ENCODE assay signal across 8 cellular contexts in the genomic region with DNA sequence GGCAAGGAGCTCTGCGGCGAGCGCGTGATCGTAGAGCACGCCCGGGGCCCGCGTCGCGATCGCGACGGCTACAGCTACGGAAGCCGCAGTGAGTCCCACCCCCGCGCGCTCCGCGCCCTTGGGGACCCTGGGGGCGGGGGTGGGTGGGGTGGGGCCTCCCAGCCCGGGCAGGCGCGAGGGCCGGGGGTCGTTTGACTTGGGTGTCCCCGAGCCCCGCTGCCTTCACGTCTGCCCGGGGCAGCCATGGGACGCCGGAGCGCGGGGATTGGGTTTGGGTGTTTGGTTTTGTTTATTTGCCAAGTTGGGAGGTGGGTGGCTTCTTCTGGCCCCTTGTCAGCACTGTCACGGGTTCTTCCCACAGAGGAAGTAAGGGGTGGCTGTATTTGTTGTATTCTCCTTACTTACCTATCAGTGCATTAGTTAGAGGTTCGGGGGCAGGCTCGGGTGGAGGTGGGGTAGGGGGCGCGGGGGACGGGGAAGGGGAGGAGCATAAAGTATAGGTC. TPM values are rescaled to one million over a fixed set of nuclear protein-coding genes. Genes with fewer than 3 reads are reported as not detected.
DNase-seq lines count a peak whose midpoint lies in the region; ATAC-seq and TF ChIP-seq lines count a peak whose summit lies in the region.

No MANE protein-coding gene starts in this region.

- H3K36me3 ChIP-seq in Peyer's patch, result peaks cover 0 to 44% (median 4%) of the 10 kb centered on the region in 3 donors
- peaks cover 0 to 14% of the 10 kb centered on the region in 2 donors for H3K36me3 ChIP-seq in esophagus (ENCODE audit: control insufficient read depth in 2 of 2, insufficient read depth in 2 of 2, low read length in 1 of 2)
- no peaks in the 10 kb centered on the region for H3K36me3 ChIP-seq in parathyroid adenoma (ENCODE audit: control insufficient read depth, insufficient read depth, low read length)

- H3K9ac ChIP-seq in parathyroid adenoma, result peak overlapping the region; percentile 100

- H3K27ac ChIP-seq in Peyer's patch, result peak overlapping the region; percentile 99 to 100 (median 100)
- H3K27ac ChIP-seq in esophagus (ENCODE audit: low read depth in 2 of 2, low read length in 1 of 2), result peak overlapping the region; percentile 99 to 100
- H3K27ac ChIP-seq in parathyroid adenoma, result peak overlapping the region; percentile 100

- TF ChIP-seq CTCF in Peyer's patch (IDR thresholded peaks at IDR 0.05), result no peak
- TF ChIP-seq CTCF in parathyroid adenoma (IDR thresholded peaks at IDR 0.05), result no peak

- H3K9me3 ChIP-seq in Peyer's patch, result no peaks in the 10 kb centered on the region
- peaks cover 0 to 4% of the 10 kb centered on the region in 2 donors for H3K9me3 ChIP-seq in esophagus (ENCODE audit: control insufficient read depth in 2 of 2, insufficient read depth in 1 of 2, low read depth in 1 of 2, low read length in 1 of 2)
- no peaks in the 10 kb centered on the region for H3K9me3 ChIP-seq in parathyroid adenoma (ENCODE audit: control insufficient read depth, low read length)

- WGBS in esophagus, 2 donors, result 1% methylated on average over 40 to 41 of the region's 41 CpGs

- DNase-seq in stimulated activated CD8-positive, alpha-beta memory T cell treated with anti-CD3 and anti-CD28 coated beads, Interleukin-15, amount 100 ng/mL, for 24 hours (ENCODE audit: low read depth), result peak; percentile 11
- no peak for DNase-seq in stimulated activated CD8-positive, alpha-beta memory T cell treated with anti-CD3 and anti-CD28 coated beads, Interleukin-4, amount 100 ng/mL, for 48 hours
- no peak for DNase-seq in Peyer's patch
- DNase-seq in NCI-H2171 treated with DMSO at 0.1 percent for 48 hours (lab: John Stamatoyannopoulos, UW), result no peak
- DNase-seq in stimulated activated CD4-positive, alpha-beta T cell treated with anti-CD3 and anti-CD28 coated beads, Interleukin-2, amount 100 ng/mL, for 48 hours, result no peak

- peak overlapping the region; percentile 71 for H3K4me2 ChIP-seq in parathyroid adenoma (ENCODE audit: low read length)

- peaks cover 6% of the 10 kb centered on the region for H3K79me2 ChIP-seq in parathyroid adenoma

- no peaks in the 10 kb centered on the region for H3K27me3 ChIP-seq in Peyer's patch
- H3K27me3 ChIP-seq in esophagus (ENCODE audit: control insufficient read depth in 1 of 2, insufficient read depth in 2 of 2, low read length in 2 of 2), result no peaks in the 10 kb centered on the region
- H3K27me3 ChIP-seq in parathyroid adenoma (ENCODE audit: control insufficient read depth, insufficient read depth, low read length), result no peaks in the 10 kb centered on the region

- no peak for ATAC-seq in GM19397 (IDR thresholded peaks at IDR 0.05; ENCODE audit: unreplicated experiment)

- TF ChIP-seq POLR2A in Peyer's patch (IDR thresholded peaks at IDR 0.05), result no peak

- peaks cover 0 to 22% (median 7%) of the 10 kb centered on the region in 4 donors for H3K4me1 ChIP-seq in Peyer's patch
- peaks cover 0 to 3% of the 10 kb centered on the region in 2 donors for H3K4me1 ChIP-seq in esophagus (ENCODE audit: control insufficient read depth in 2 of 2, insufficient read depth in 2 of 2, low read length in 1 of 2)
- no peaks in the 10 kb centered on the region for H3K4me1 ChIP-seq in parathyroid adenoma

- H3K4me3 ChIP-seq in Peyer's patch (peak overlapping the region; percentile 85 to 99 (median 96)), esophagus (ENCODE audit: low read depth in 1 of 2, low read length in 2 of 2) (peak overlapping the region; percentile 67 to 98), parathyroid adenoma (ENCODE audit: low read depth, low read length) (peak overlapping the region; percentile 94)

- peak overlapping the region; percentile 98 for H2AFZ ChIP-seq in parathyroid adenoma

RNA-seq across cellular contexts. Expression of a gene that starts 0.8 kb away (rescaled TPM):
- 100 to 1,000 TPM in 2 of 4 donors, 10 to 100 TPM in 2; 64.2 to 111 (median 87.3) TPM for total RNA-seq in Peyer's patch
- 100 to 1,000 TPM in 1 of 2 donors, 10 to 100 TPM in 1; 68.9 to 106 TPM for polyA plus RNA-seq in esophagus

RNA-seq across cellular contexts. Expression of a gene that starts 49.0 kb away (rescaled TPM):
- 10 to 100 TPM; 18.0 to 37.4 (median 31.2) TPM for total RNA-seq in Peyer's patch
- polyA plus RNA-seq in esophagus, result 10 to 100 TPM in 1 of 2 donors, 1 to 10 TPM in 1; 2.8 to 10.3 TPM
